ENCODE assay signal across 33 cellular contexts in genomic region chrX:1295550-1295949, GRCh38. TPM values are rescaled to one million over a fixed set of nuclear protein-coding genes. Genes with fewer than 3 reads are reported as not detected.
"Had no signal": no experiment of that assay in that cellular context is flagged by ENCODE, and none has a peak within 500 bp of the region (broad histone marks: within the 10 kb centered on the region; RNA-seq: fewer than 3 reads in every experiment).

No MANE protein-coding gene starts in this region.

- H3K27me3 Mint-ChIP-seq: central memory CD8-positive, alpha-beta T cell; T-helper 17 cell had no signal

- H3K27ac Mint-ChIP-seq: activated B cell treated with CpG ODN at 0.5 μM for 24 hours; activated naive CD8-positive, alpha-beta T cell; activated T-helper 17 cell treated with anti-CD3 and anti-CD28 coated beads, Interleukin-2, amount 50 U/mL, for 72 hours; effector memory CD8-positive, alpha-beta T cell; T-helper 17 cell; T-helper 2 cell treated with Interferon-gamma antibody and Interleukin-4, amounts not matched to agents 5 μg/mL and 100 μg/mL, for 36 hours had no signal

- H3K4me1 Mint-ChIP-seq: activated T-helper 17 cell treated with anti-CD3 and anti-CD28 coated beads, Interleukin-2, amount 50 U/mL, for 72 hours; T-helper 17 cell had no signal

- DNase-seq: activated B cell treated with CpG ODN at 0.5 μM for 24 hours; activated CD4-positive, alpha-beta T cell treated with anti-CD3 and anti-CD28 coated beads for 48 hours; activated CD4-positive, alpha-beta T cell treated with anti-CD3 and anti-CD28 coated beads, Interleukin-2, amount 50 U/mL, for 1 hour; activated CD4-positive, alpha-beta T cell treated with anti-CD3 and anti-CD28 coated beads, Interleukin-2, amount 50 U/mL, for 48 hours; activated effector memory CD4-positive, alpha-beta T cell treated with Interleukin-2 at 50 U/mL for 16 hours; activated gamma-delta T cell treated with Interleukin-2 at 50 U/mL for 16 hours; activated naive CD4-positive, alpha-beta T cell treated with anti-CD3 and anti-CD28 coated beads, Interleukin-2, amount 50 U/mL, for 16 hours; activated naive CD4-positive, alpha-beta T cell treated with Interleukin-2 at 50 U/mL for 16 hours; activated T-cell treated with anti-CD3 and anti-CD28 coated beads, Interleukin-2, amount 50 U/mL, for 4 hours; amniotic stem cell; anterior cingulate cortex; brain microvascular endothelial cell; dermis blood vessel endothelial cell; effector CD4-positive, alpha-beta T cell; effector memory CD8-positive, alpha-beta T cell; esophagus squamous epithelium; foreskin melanocyte; head of caudate nucleus; T-helper 17 cell; T1000; WERI-Rb-1 had no signal

- H3K4me3 Mint-ChIP-seq: activated B cell treated with CpG ODN at 0.5 μM for 24 hours; activated naive CD8-positive, alpha-beta T cell; activated T-cell treated with anti-CD3 and anti-CD28 coated beads, Interleukin-2, amount 50 U/mL, for 4 hours; activated T-helper 17 cell treated with anti-CD3 and anti-CD28 coated beads, Interleukin-2, amount 50 U/mL, for 72 hours; central memory CD8-positive, alpha-beta T cell; effector memory CD8-positive, alpha-beta T cell; T-helper 17 cell; T-helper 2 cell treated with Interferon-gamma antibody and Interleukin-4, amounts not matched to agents 5 μg/mL and 100 μg/mL, for 36 hours had no signal

- H3K9me3 Mint-ChIP-seq: activated B cell treated with CpG ODN at 0.5 μM for 24 hours; activated T-cell treated with anti-CD3 and anti-CD28 coated beads, Interleukin-2, amount 50 U/mL, for 4 hours; activated T-helper 17 cell treated with anti-CD3 and anti-CD28 coated beads, Interleukin-2, amount 50 U/mL, for 72 hours; central memory CD8-positive, alpha-beta T cell; effector memory CD8-positive, alpha-beta T cell had no signal

- ATAC-seq: activated CD4-positive, CD25-positive, alpha-beta regulatory T cell treated with anti-CD3 and anti-CD28 coated beads, Interleukin-2, amount 50 U/mL, for 24 hours; activated T-cell treated with anti-CD3 and anti-CD28 coated beads, Interleukin-2, amount 50 U/mL, for 4 hours; activated T-helper 17 cell treated with anti-CD3 and anti-CD28 coated beads, Interleukin-2, amount 50 U/mL, for 72 hours; effector memory CD8-positive, alpha-beta T cell; gastroesophageal sphincter; T-helper 17 cell had no signal

- H3K36me3 Mint-ChIP-seq: activated naive CD8-positive, alpha-beta T cell had no signal

RNA-seq across cellular contexts. Expression of gene CSF2RA, which starts 26.9 kb away (rescaled TPM):
- total RNA-seq: activated B cell treated with CpG ODN at 0.5 μM for 24 hours, bronchial epithelial cell, dermis blood vessel endothelial cell, endothelial cell of umbilical vein, fibroblast of lung, fibroblast of villous mesenchyme, glomerular endothelial cell had no signal

RNA-seq across cellular contexts. Expression of gene IL3RA, which starts 41.0 kb away (rescaled TPM):
- total RNA-seq: astrocyte, bronchial epithelial cell, fibroblast of villous mesenchyme had no signal
